ENCODE assay signal across 16 cellular contexts in the genomic region with DNA sequence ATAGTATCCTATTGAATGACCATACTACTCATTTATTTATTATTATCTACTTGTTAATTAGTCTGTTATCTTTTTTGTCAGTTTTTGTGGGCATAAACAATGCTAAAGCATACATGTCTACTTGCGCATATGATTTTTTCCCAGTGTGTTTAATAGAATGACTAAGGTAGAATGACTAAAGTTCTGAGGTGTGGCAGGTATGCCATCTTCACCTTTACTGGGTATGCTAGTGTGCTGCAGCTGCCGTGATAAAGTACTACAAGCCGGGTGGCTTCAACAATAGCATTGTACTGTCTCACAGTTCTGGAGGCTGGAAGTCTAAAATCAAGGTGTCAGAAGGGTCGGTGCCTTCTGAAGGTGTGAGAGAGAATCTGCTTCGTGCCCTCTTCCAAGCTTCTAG. TPM values are rescaled to one million over a fixed set of nuclear protein-coding genes. Genes with fewer than 3 reads are reported as not detected.
DNase-seq lines count a peak whose midpoint lies in the region; ATAC-seq and TF ChIP-seq lines count a peak whose summit lies in the region.
"Had no signal": no experiment of that assay in that cellular context is flagged by ENCODE, and none has a peak within 500 bp of the region (broad histone marks: within the 10 kb centered on the region; RNA-seq: fewer than 3 reads in every experiment).

No MANE protein-coding gene starts in this region.

- H3K4me1 ChIP-seq in mammary epithelial cell (ENCODE audit: insufficient read depth, low read length) = no peaks in the 10 kb centered on the region
- H3K4me1 ChIP-seq in breast epithelium = no peaks in the 10 kb centered on the region
- no peaks in the 10 kb centered on the region for H3K4me1 ChIP-seq in RWPE2 (ENCODE audit: insufficient read depth, poor library complexity, severe bottlenecking)
- no peaks in the 10 kb centered on the region for H3K4me1 ChIP-seq in vagina

- no peaks in the 10 kb centered on the region for H3K9me3 Mint-ChIP-seq in natural killer cell
- H3K9me3 Mint-ChIP-seq: HFFc6 had no signal

- TF ChIP-seq POLR2A in breast epithelium (IDR thresholded peaks at IDR 0.05) = no peak
- TF ChIP-seq POLR2A in vagina (IDR thresholded peaks at IDR 0.05) = no peak

- no peak for TF ChIP-seq CTCF in mammary epithelial cell (conservative IDR thresholded peaks at IDR 0.05 in 1 of 2, IDR thresholded peaks at IDR 0.05 in 1 of 2; ENCODE audit: extremely low read depth in 1 of 2, insufficient read depth in 1 of 2, low read depth in 1 of 2, low read length in 2 of 2)
- no peak for TF ChIP-seq CTCF in breast epithelium (IDR thresholded peaks at IDR 0.05)
- no peak for TF ChIP-seq CTCF in RWPE2 (IDR thresholded peaks at IDR 0.05; ENCODE audit: poor library complexity, severe bottlenecking)
- TF ChIP-seq CTCF in epithelial cell of esophagus (IDR thresholded peaks at IDR 0.05; ENCODE audit: insufficient read depth, low read depth, low read length, missing control alignments) = no peak
- TF ChIP-seq CTCF in natural killer cell (IDR thresholded peaks at IDR 0.05) = no peak
- TF ChIP-seq CTCF in vagina (IDR thresholded peaks at IDR 0.05) = no peak

- CTCF ChIA-PET in mammary epithelial cell (lab: Charles Lee; ENCODE audit: low non-redundant PET) = no interaction called here

- H3K36me3 ChIP-seq in mammary epithelial cell (ENCODE audit: insufficient read depth, low read length) (no peaks in the 10 kb centered on the region), breast epithelium (no peaks in the 10 kb centered on the region), RWPE2 (ENCODE audit: low read depth) (no peaks in the 10 kb centered on the region), vagina (no peaks in the 10 kb centered on the region)

- H3K79me2 ChIP-seq in mammary epithelial cell (ENCODE audit: insufficient read depth, low read length) = no peaks in the 10 kb centered on the region

- peak; percentile 66; the same call in 2 of the 3 replicates for ATAC-seq in RWPE2 (ENCODE audit: low read depth)
- no peak for ATAC-seq in natural killer cell
- ATAC-seq: HepG2 had no signal

- no peak overlapping the region for H3K27ac ChIP-seq in mammary epithelial cell (ENCODE audit: insufficient read depth, low read depth, low read length)
- H3K27ac ChIP-seq in breast epithelium = no peak overlapping the region
- no peak overlapping the region for H3K27ac ChIP-seq in RWPE2 (ENCODE audit: poor library complexity, severe bottlenecking)
- H3K27ac ChIP-seq in vagina = no peak overlapping the region
- H3K27ac ChIP-seq: C4-2B had no signal

- no peak overlapping the region for H2AFZ ChIP-seq in mammary epithelial cell (ENCODE audit: low read depth, low read length)

- H3K9me3 ChIP-seq in mammary epithelial cell (replicated peaks; ENCODE audit: insufficient read depth, low read length) = no peaks in the 10 kb centered on the region
- H3K9me3 ChIP-seq in breast epithelium = no peaks in the 10 kb centered on the region
- H3K9me3 ChIP-seq in RWPE2 (ENCODE audit: severe bottlenecking) = no peaks in the 10 kb centered on the region
- no peaks in the 10 kb centered on the region for H3K9me3 ChIP-seq in vagina

- H3K4me3 Mint-ChIP-seq in natural killer cell = no peak overlapping the region
- H3K4me3 Mint-ChIP-seq: CD4-positive, alpha-beta memory T cell; HFFc6 had no signal

- no peak overlapping the region for H3K4me2 ChIP-seq in mammary epithelial cell (ENCODE audit: insufficient read depth, low read depth, low read length)

- no TSS peak for BruUV-seq in mammary epithelial cell (replicated peaks; lab: Mats Ljungman, UMichigan)

- H3K4me1 Mint-ChIP-seq in natural killer cell = peaks cover 54 to 59% of the 10 kb centered on the region in 2 donors

- intact Hi-C loops in mammary epithelial cell (cut with micrococcal nuclease) = no loop called here
- intact Hi-C loops in breast epithelium (cut with DNase I; ENCODE audit: low total_unique reads) = no loop called here
- intact Hi-C loops in natural killer cell (cut with micrococcal nuclease) = no loop called here
- intact Hi-C loops in vagina (cut with DNase I) = no loop called here

- 80% methylated on average over 5 of the region's 5 CpGs for WGBS in mammary epithelial cell (ENCODE audit: low coverage, missing lambda C conversion rate)

- H3K27me3 Mint-ChIP-seq in natural killer cell (ENCODE audit: low read depth in 2 of 2) = no peaks in the 10 kb centered on the region

- H3K27me3 ChIP-seq in mammary epithelial cell (ENCODE audit: insufficient read depth, low read length) (peaks cover 3% of the 10 kb centered on the region), breast epithelium (no peaks in the 10 kb centered on the region), RWPE2 (ENCODE audit: insufficient read depth, poor library complexity, severe bottlenecking) (peaks cover 10% of the 10 kb centered on the region), vagina (no peaks in the 10 kb centered on the region)

- no peak overlapping the region for H3K9ac ChIP-seq in mammary epithelial cell (ENCODE audit: insufficient read depth, low read length)

- H3K36me3 Mint-ChIP-seq in natural killer cell = no peaks in the 10 kb centered on the region
- H3K36me3 Mint-ChIP-seq: CD4-positive, alpha-beta memory T cell had no signal

- H3K27ac Mint-ChIP-seq in natural killer cell = peak overlapping the region in 1 of 2 donors; percentile 1
- H3K27ac Mint-ChIP-seq: CD4-positive, alpha-beta memory T cell; HFFc6 had no signal

- H3K4me3 ChIP-seq in mammary epithelial cell (replicated peaks in 1 of 3; ENCODE audit: insufficient read depth in 1 of 3, low read depth in 2 of 3, low read length in 3 of 3) (no peak overlapping the region), breast epithelium (no peak overlapping the region), RWPE2 (ENCODE audit: severe bottlenecking) (no peak overlapping the region), epithelial cell of esophagus (ENCODE audit: low read length) (no peak overlapping the region), vagina (no peak overlapping the region)

- in situ Hi-C loops in mammary epithelial cell (cut with MboI; ENCODE audit: low sequenced_read_pairs in 2 of 2) = loop anchor here in 1 of 2 donors (25.0 kb wide), 1 partner anchor 310 kb away; no protein-coding TSS in a partner anchor

- DNase-seq in mammary epithelial cell (peak; percentile 59), breast epithelium (ENCODE audit: low spot score in 2 of 2) (no peak), RWPE2 (ENCODE audit: low spot score) (no peak), epithelial cell of esophagus (ENCODE audit: low read depth) (peak; percentile 65), natural killer cell (no peak), NCI-H82 treated with DMSO at 0.1 percent for 48 hours (lab: John Stamatoyannopoulos, UW; ENCODE audit: unreplicated experiment) (no peak), vagina (ENCODE audit: extremely low spot score in 2 of 2) (no peak)
- DNase-seq: ACHN; CD4-positive, alpha-beta memory T cell; DMS79 treated with DMSO at 0.1 percent for 48 hours; GF-D8; HCEC 1CT; HFFc6 had no signal

- dilution Hi-C loops in mammary epithelial cell (cut with HindIII; ENCODE audit: low sequenced_read_pairs) = loop anchor here (25.0 kb wide), 1 partner anchor 310 kb away; no protein-coding TSS in a partner anchor

- no peaks in the 10 kb centered on the region for H4K20me1 ChIP-seq in mammary epithelial cell (ENCODE audit: insufficient read depth, low read length)

RNA-seq across cellular contexts. Expression of a gene that starts 19.2 kb away (rescaled TPM):
- total RNA-seq in mammary epithelial cell (not detected), breast epithelium (10 to 100 TPM in 1 of 3 donors, 1 to 10 TPM in 2; 2.0 to 47.2 (median 2.6) TPM), natural killer cell (100 to 1,000 TPM in 1 of 3 donors, 10 to 100 TPM in 2; 91.8 to 124 (median 98.8) TPM), vagina (1.2 TPM)
- 0.01 TPM for polyA plus RNA-seq in mammary epithelial cell
- polyA minus RNA-seq in mammary epithelial cell = not detected
- total RNA-seq: A172, HepG2 had no signal
- polyA plus RNA-seq: HepG2 had no signal

Comparison
In these comparisons a context has a peak if more than half of its experiments do, and no peak if none do; other contexts are left out.
1. DNase-seq: peak in mammary epithelial cell (single experiment) and epithelial cell of esophagus (single experiment); none in breast epithelium (0 of 2), RWPE2 (single experiment), natural killer cell (single experiment), NCI-H82 treated with DMSO at 0.1 percent for 48 hours (single experiment) and vagina (0 of 2).